Comparison of ENCODE assay signal across 12 cellular contexts in genomic region chr21:37198989-37199924, GRCh38.
DNase-seq lines count a peak whose midpoint lies in the region; ATAC-seq and TF ChIP-seq lines count a peak whose summit lies in the region.
"Had no signal": no experiment of that assay in that cellular context is flagged by ENCODE, and none has a peak within 500 bp of the region (broad histone marks: within the 10 kb centered on the region; RNA-seq: fewer than 3 reads in every experiment).

No MANE protein-coding gene starts in this region.

- TF ChIP-seq CTCF in fibroblast of villous mesenchyme (IDR thresholded peaks at IDR 0.05; ENCODE audit: insufficient read depth, low read depth, low read length) (no peak), psoas muscle (IDR thresholded peaks at IDR 0.05) (no peak)

- H3K9me3 ChIP-seq in psoas muscle = no peaks in the 10 kb centered on the region

- ATAC-seq in psoas muscle (peak; percentile 29 to 50 (median 32)), GM21367 (IDR thresholded peaks at IDR 0.05; ENCODE audit: unreplicated experiment) (no peak)
- ATAC-seq: CD8-positive, alpha-beta T cell had no signal

- H3K4me3 ChIP-seq in fibroblast of villous mesenchyme (ENCODE audit: low read depth, low read length) = no peak overlapping the region
- no peak overlapping the region for H3K4me3 ChIP-seq in psoas muscle

- WGBS in psoas muscle, 3 donors = 54 to 69% (median 65%) methylated on average over 13 of the region's 13 CpGs

- H3K4me1 ChIP-seq in psoas muscle = peaks cover 24% of the 10 kb centered on the region

- H3K27me3 ChIP-seq in psoas muscle (ENCODE audit: insufficient read depth in 3 of 3, low read length in 2 of 3) = no peaks in the 10 kb centered on the region

- intact Hi-C loops in psoas muscle (cut with DNase I) = no loop called here

- H3K36me3 ChIP-seq in psoas muscle (ENCODE audit: insufficient read depth in 1 of 2, low read depth in 1 of 2) = peaks cover 2 to 64% of the 10 kb centered on the region in 2 donors

- H3K27ac ChIP-seq in psoas muscle = peak overlapping the region; percentile 72
- H3K27ac ChIP-seq: HL-60 had no signal

- DNase-seq in HCEC 1CT = peak; percentile 37
- DNase-seq in amniotic stem cell (lab: John Stamatoyannopoulos, UW) = peak; percentile 60
- peak; percentile 29 for DNase-seq in fibroblast of villous mesenchyme (ENCODE audit: low read depth)
- DNase-seq in psoas muscle = no peak
- no peak for DNase-seq in SIG-M5 treated with dmso at 0.1 percent for 504 hours (lab: John Stamatoyannopoulos, UW; ENCODE audit: unreplicated experiment)
- DNase-seq in Ammon's horn (ENCODE audit: low spot score) = no peak
- DNase-seq in NCI-H1417 treated with DMSO at 0.1 percent for 48 hours (lab: John Stamatoyannopoulos, UW) = no peak
- DNase-seq: activated CD8-positive, alpha-beta memory T cell treated with anti-CD3 and anti-CD28 coated beads, Interleukin-2, amount 50 U/mL, for 48 hours; CD8-positive, alpha-beta T cell; NCI-H1092 treated with DMSO at 0.1 percent for 48 hours had no signal

Comparison
In these comparisons a context has a peak if more than half of its experiments do, and no peak if none do; other contexts are left out.
1. DNase-seq: peak in HCEC 1CT (single experiment), amniotic stem cell (single experiment) and fibroblast of villous mesenchyme (single experiment); none in psoas muscle (0 of 2), SIG-M5 treated with dmso at 0.1 percent for 504 hours (single experiment), Ammon's horn (single experiment) and NCI-H1417 treated with DMSO at 0.1 percent for 48 hours (single experiment).